Comparison of ENCODE assay signal across 15 cellular contexts in genomic region chr3:43499256-43499655, GRCh38.
DNase-seq lines count a peak whose midpoint lies in the region; ATAC-seq and TF ChIP-seq lines count a peak whose summit lies in the region.
"Had no signal": no experiment of that assay in that cellular context is flagged by ENCODE, and none has a peak within 500 bp of the region (broad histone marks: within the 10 kb centered on the region; RNA-seq: fewer than 3 reads in every experiment).

No MANE protein-coding gene starts in this region.

- no peak overlapping the region for H3K4me3 ChIP-seq in dorsolateral prefrontal cortex

- H3K27me3 Mint-ChIP-seq in activated CD8-positive, alpha-beta T cell treated with anti-CD3 and anti-CD28 coated beads for 36 hours, result no peaks in the 10 kb centered on the region
- no peaks in the 10 kb centered on the region for H3K27me3 Mint-ChIP-seq in activated CD8-positive, alpha-beta T cell treated with anti-CD3 and anti-CD28 coated beads, Interleukin-2, amount 10 ng/mL, durations not matched to agents 7 days and 5 days (ENCODE audit: low read depth)
- H3K27me3 Mint-ChIP-seq in nephron progenitor cell (ENCODE audit: low read depth, poor library complexity), result no peaks in the 10 kb centered on the region
- H3K27me3 Mint-ChIP-seq: type B pancreatic cell had no signal

- no peak for ATAC-seq in activated CD8-positive, alpha-beta T cell treated with anti-CD3 and anti-CD28 coated beads for 36 hours
- ATAC-seq in activated CD8-positive, alpha-beta T cell treated with anti-CD3 and anti-CD28 coated beads, Interleukin-2, amount 10 ng/mL, durations not matched to agents 7 days and 5 days, result no peak
- ATAC-seq in HG02588 (IDR thresholded peaks at IDR 0.05; ENCODE audit: unreplicated experiment), result no peak
- ATAC-seq: activated T-cell treated with anti-CD3 and anti-CD28 coated beads, Interleukin-2, amount 50 U/mL, for 4 hours had no signal

- DNase-seq in activated CD8-positive, alpha-beta T cell treated with anti-CD3 and anti-CD28 coated beads for 36 hours, result no peak
- DNase-seq in activated CD8-positive, alpha-beta T cell treated with anti-CD3 and anti-CD28 coated beads, Interleukin-2, amount 10 ng/mL, durations not matched to agents 7 days and 5 days, result no peak
- DNase-seq in NOMO-1 (lab: John Stamatoyannopoulos, UW; ENCODE audit: unreplicated experiment in 2 of 2) (peak; percentile 62 to 76), dermis blood vessel endothelial cell (peak; percentile 47), nephron progenitor cell (no peak), DMS53 (lab: John Stamatoyannopoulos, UW) (no peak), dorsolateral prefrontal cortex (no peak)
- DNase-seq: activated CD4-positive, alpha-beta T cell treated with anti-CD3 and anti-CD28 coated beads for 4 hours; activated T-cell treated with anti-CD3 and anti-CD28 coated beads, Interleukin-2, amount 50 U/mL, for 4 hours; foreskin melanocyte; mesendoderm; NCI-H82 had no signal

- H3K4me1 Mint-ChIP-seq in activated CD8-positive, alpha-beta T cell treated with anti-CD3 and anti-CD28 coated beads for 36 hours (ENCODE audit: low read depth), result peaks cover 59% of the 10 kb centered on the region
- H3K4me1 Mint-ChIP-seq in activated CD8-positive, alpha-beta T cell treated with anti-CD3 and anti-CD28 coated beads, Interleukin-2, amount 10 ng/mL, durations not matched to agents 7 days and 5 days (ENCODE audit: low read depth), result peaks cover 29% of the 10 kb centered on the region
- peaks cover 14% of the 10 kb centered on the region for H3K4me1 Mint-ChIP-seq in nephron progenitor cell

- intact Hi-C loops in activated CD8-positive, alpha-beta T cell treated with anti-CD3 and anti-CD28 coated beads for 36 hours (cut with micrococcal nuclease), result no loop called here
- intact Hi-C loops in dorsolateral prefrontal cortex (cut with DNase I), result no loop called here

- CTCF ChIA-PET in activated CD8-positive, alpha-beta T cell treated with anti-CD3 and anti-CD28 coated beads for 36 hours (lab: Charles Lee), result interaction anchor here (1.6 to 2.7 kb wide), 2 partner anchors 276 to 537 kb away, joined by 3 to 13 read pairs; no protein-coding TSS in a partner anchor
- CTCF ChIA-PET in activated CD8-positive, alpha-beta T cell treated with anti-CD3 and anti-CD28 coated beads, Interleukin-2, amount 10 ng/mL, durations not matched to agents 7 days and 5 days (lab: Charles Lee), result interaction anchor here (4.9 kb wide), 1 partner anchor 337 kb away, joined by 63 read pairs; no protein-coding TSS in a partner anchor

- no peak for TF ChIP-seq CTCF in activated CD8-positive, alpha-beta T cell treated with anti-CD3 and anti-CD28 coated beads for 36 hours (IDR thresholded peaks at IDR 0.05)
- TF ChIP-seq CTCF in nephron progenitor cell (IDR thresholded peaks at IDR 0.05), result no peak
- no peak for TF ChIP-seq CTCF in dorsolateral prefrontal cortex (IDR thresholded peaks at IDR 0.05 in 54 of 56, conservative IDR thresholded peaks at IDR 0.05 in 2 of 56; ENCODE audit: low read depth in 1 of 56, partially characterized antibody in 56 of 56)

- H3K9me3 Mint-ChIP-seq in activated CD8-positive, alpha-beta T cell treated with anti-CD3 and anti-CD28 coated beads for 36 hours, result no peaks in the 10 kb centered on the region
- no peaks in the 10 kb centered on the region for H3K9me3 Mint-ChIP-seq in activated CD8-positive, alpha-beta T cell treated with anti-CD3 and anti-CD28 coated beads, Interleukin-2, amount 10 ng/mL, durations not matched to agents 7 days and 5 days (ENCODE audit: insufficient read depth)
- no peaks in the 10 kb centered on the region for H3K9me3 Mint-ChIP-seq in nephron progenitor cell
- H3K9me3 Mint-ChIP-seq: activated T-cell treated with anti-CD3 and anti-CD28 coated beads, Interleukin-2, amount 50 U/mL, for 4 hours; T-helper 2 cell treated with Interferon-gamma antibody and Interleukin-4, amounts not matched to agents 5 μg/mL and 100 μg/mL, for 36 hours; type B pancreatic cell had no signal

- peak overlapping the region; percentile 1 for H3K27ac Mint-ChIP-seq in activated CD8-positive, alpha-beta T cell treated with anti-CD3 and anti-CD28 coated beads for 36 hours
- H3K27ac Mint-ChIP-seq in activated CD8-positive, alpha-beta T cell treated with anti-CD3 and anti-CD28 coated beads, Interleukin-2, amount 10 ng/mL, durations not matched to agents 7 days and 5 days, result no peak overlapping the region
- H3K27ac Mint-ChIP-seq in nephron progenitor cell, result peak overlapping the region; percentile 40
- H3K27ac Mint-ChIP-seq: T-helper 2 cell treated with Interferon-gamma antibody and Interleukin-4, amounts not matched to agents 5 μg/mL and 100 μg/mL, for 36 hours; type B pancreatic cell had no signal

- POLR2A ChIA-PET in activated CD8-positive, alpha-beta T cell treated with anti-CD3 and anti-CD28 coated beads for 36 hours (lab: Charles Lee), result no interaction called here
- POLR2A ChIA-PET in activated CD8-positive, alpha-beta T cell treated with anti-CD3 and anti-CD28 coated beads, Interleukin-2, amount 10 ng/mL, durations not matched to agents 7 days and 5 days (lab: Charles Lee), result no interaction called here

- H3K36me3 Mint-ChIP-seq in activated CD8-positive, alpha-beta T cell treated with anti-CD3 and anti-CD28 coated beads for 36 hours (ENCODE audit: low read depth), result peaks cover 2% of the 10 kb centered on the region
- H3K36me3 Mint-ChIP-seq in activated CD8-positive, alpha-beta T cell treated with anti-CD3 and anti-CD28 coated beads, Interleukin-2, amount 10 ng/mL, durations not matched to agents 7 days and 5 days (ENCODE audit: low read depth), result no peaks in the 10 kb centered on the region
- peaks cover 4% of the 10 kb centered on the region for H3K36me3 Mint-ChIP-seq in nephron progenitor cell (ENCODE audit: low read depth)
- H3K36me3 Mint-ChIP-seq: type B pancreatic cell had no signal

- no peaks in the 10 kb centered on the region for H3K27me3 ChIP-seq in dorsolateral prefrontal cortex

- H3K27ac ChIP-seq in dorsolateral prefrontal cortex, result no peak overlapping the region

- H3K4me3 Mint-ChIP-seq in activated CD8-positive, alpha-beta T cell treated with anti-CD3 and anti-CD28 coated beads for 36 hours, result no peak overlapping the region
- H3K4me3 Mint-ChIP-seq in activated CD8-positive, alpha-beta T cell treated with anti-CD3 and anti-CD28 coated beads, Interleukin-2, amount 10 ng/mL, durations not matched to agents 7 days and 5 days, result no peak overlapping the region
- no peak overlapping the region for H3K4me3 Mint-ChIP-seq in nephron progenitor cell
- H3K4me3 Mint-ChIP-seq: activated T-cell treated with anti-CD3 and anti-CD28 coated beads, Interleukin-2, amount 50 U/mL, for 4 hours; T-helper 2 cell treated with Interferon-gamma antibody and Interleukin-4, amounts not matched to agents 5 μg/mL and 100 μg/mL, for 36 hours; type B pancreatic cell had no signal

Comparison
In these comparisons a context has a peak if more than half of its experiments do, and no peak if none do; other contexts are left out.
1. DNase-seq: peak in NOMO-1 (2 of 2) and dermis blood vessel endothelial cell (single experiment); none in activated CD8-positive, alpha-beta T cell treated with anti-CD3 and anti-CD28 coated beads for 36 hours (single experiment), activated CD8-positive, alpha-beta T cell treated with anti-CD3 and anti-CD28 coated beads, Interleukin-2, amount 10 ng/mL, durations not matched to agents 7 days and 5 days (single experiment), nephron progenitor cell (single experiment), DMS53 (single experiment) and dorsolateral prefrontal cortex (0 of 10).